ENCODE assay signal across 20 cellular contexts in genomic region chr1:117166076-117166475, GRCh38. TPM values are rescaled to one million over a fixed set of nuclear protein-coding genes. Genes with fewer than 3 reads are reported as not detected.
DNase-seq lines count a peak whose midpoint lies in the region; ATAC-seq lines count a peak whose summit lies in the region.
"Had no signal": no experiment of that assay in that cellular context is flagged by ENCODE, and none has a peak within 500 bp of the region (broad histone marks: within the 10 kb centered on the region; RNA-seq: fewer than 3 reads in every experiment).

No MANE protein-coding gene starts in this region.

- H3K9me3 Mint-ChIP-seq in immature natural killer cell, result no peaks in the 10 kb centered on the region
- H3K9me3 Mint-ChIP-seq: activated T-helper 2 cell treated with anti-CD3 and anti-CD28 coated beads, Interferon-gamma antibody, Interleukin-2, Interleukin-4, amounts not matched to agents 10 μg/mL and 5 μg/mL and 100 μg/mL, durations not matched to agents 14 hours and 24 hours and 36 hours; CD4-positive, alpha-beta memory T cell; stimulated activated naive CD8-positive, alpha-beta T cell treated with anti-CD3 and anti-CD28 coated beads, Interleukin-15, amount 100 ng/mL, for 72 hours had no signal

- no peaks in the 10 kb centered on the region for H3K4me1 Mint-ChIP-seq in immature natural killer cell
- H3K4me1 Mint-ChIP-seq: CD4-positive, alpha-beta memory T cell; stimulated activated naive CD8-positive, alpha-beta T cell treated with anti-CD3 and anti-CD28 coated beads, Interleukin-15, amount 100 ng/mL, for 72 hours had no signal

- H3K36me3 Mint-ChIP-seq in immature natural killer cell, result no peaks in the 10 kb centered on the region
- H3K36me3 Mint-ChIP-seq: CD4-positive, alpha-beta memory T cell had no signal

- H3K27ac Mint-ChIP-seq in immature natural killer cell, result no peak overlapping the region
- H3K27ac Mint-ChIP-seq: activated T-helper 2 cell treated with anti-CD3 and anti-CD28 coated beads, Interferon-gamma antibody, Interleukin-2, Interleukin-4, amounts not matched to agents 10 μg/mL and 5 μg/mL and 100 μg/mL, durations not matched to agents 14 hours and 24 hours and 36 hours; stimulated activated naive CD8-positive, alpha-beta T cell treated with anti-CD3 and anti-CD28 coated beads, Interleukin-15, amount 100 ng/mL, for 72 hours had no signal

- peak; percentile 80 for ATAC-seq in esophagus mucosa
- ATAC-seq: pancreas; stimulated activated naive CD8-positive, alpha-beta T cell treated with anti-CD3 and anti-CD28 coated beads, Interleukin-15, amount 100 ng/mL, for 72 hours had no signal

- H3K27me3 Mint-ChIP-seq in immature natural killer cell (ENCODE audit: low read depth in 3 of 3), result peaks cover 0 to 3% (median 2%) of the 10 kb centered on the region in 3 donors

- peak; percentile 16 for DNase-seq in DMS79 (lab: John Stamatoyannopoulos, UW)
- peak; percentile 72 for DNase-seq in NCI-H226
- peak; percentile 90 for DNase-seq in renal cortical epithelial cell (ENCODE audit: low read depth)
- DNase-seq in immature natural killer cell, result no peak
- DNase-seq in NCI-H345 treated with DMSO at 0.1 percent for 48 hours (lab: John Stamatoyannopoulos, UW; ENCODE audit: unreplicated experiment), result no peak
- no peak for DNase-seq in NCI-H526 treated with DMSO at 0.1 percent for 48 hours (lab: John Stamatoyannopoulos, UW)
- DNase-seq in medulla oblongata (ENCODE audit: extremely low spot score), result no peak
- DNase-seq: activated CD8-positive, alpha-beta memory T cell treated with anti-CD3 and anti-CD28 coated beads for 24 hours; aorta; CD4-positive, alpha-beta memory T cell; effector CD4-positive, alpha-beta T cell; NCI-H1436; pancreas; stimulated activated CD4-positive, alpha-beta T cell treated with anti-CD3 and anti-CD28 coated beads, Interleukin-12 subunit alpha, Interleukin-12 subunit beta, amount 100 ng/mL, for 4 hours; stimulated activated naive CD8-positive, alpha-beta T cell treated with anti-CD3 and anti-CD28 coated beads, Interleukin-15, amount 100 ng/mL, for 72 hours had no signal

- no peak overlapping the region for H3K4me3 Mint-ChIP-seq in immature natural killer cell
- H3K4me3 Mint-ChIP-seq: CD4-positive, alpha-beta memory T cell; stimulated activated naive CD8-positive, alpha-beta T cell treated with anti-CD3 and anti-CD28 coated beads, Interleukin-15, amount 100 ng/mL, for 72 hours had no signal

RNA-seq across cellular contexts. Expression of gene TRIM45, which starts 44.5 kb away (rescaled TPM):
- total RNA-seq in esophagus mucosa (1.8 TPM), renal cortical epithelial cell (1.2 and 7.1 TPM in 2 replicates)
- not detected for polyA plus RNA-seq in immature natural killer cell

RNA-seq across cellular contexts. Expression of gene VTCN1, which starts 44.7 kb away (rescaled TPM):
- total RNA-seq in esophagus mucosa, result 1.0 TPM
- total RNA-seq in renal cortical epithelial cell, result 16.3 and 19.9 TPM in 2 replicates
- polyA plus RNA-seq in immature natural killer cell, result not detected
- total RNA-seq: activated T-helper 2 cell treated with anti-CD3 and anti-CD28 coated beads, Interferon-gamma antibody, Interleukin-2, Interleukin-4, amounts not matched to agents 10 μg/mL and 5 μg/mL and 100 μg/mL, durations not matched to agents 14 hours and 24 hours and 36 hours; CD4-positive, alpha-beta memory T cell; G401; NCI-H460 had no signal
- polyA plus RNA-seq: CD4-positive, alpha-beta memory T cell; keratinocyte had no signal

Comparison
In these comparisons a context has a peak if more than half of its experiments do, and no peak if none do; other contexts are left out.
1. DNase-seq: peak in DMS79 (single experiment), NCI-H226 (single experiment) and renal cortical epithelial cell (single experiment); none in immature natural killer cell (0 of 3), NCI-H345 treated with DMSO at 0.1 percent for 48 hours (single experiment), NCI-H526 treated with DMSO at 0.1 percent for 48 hours (single experiment) and medulla oblongata (single experiment).